ENCODE assay signal across 24 cellular contexts in genomic region chr2:111656893-111657292, GRCh38.
"Had no signal": no experiment of that assay in that cellular context is flagged by ENCODE, and none has a peak within 500 bp of the region (broad histone marks: within the 10 kb centered on the region; RNA-seq: fewer than 3 reads in every experiment).

No MANE protein-coding gene starts in this region.

- H3K27ac Mint-ChIP-seq: activated B cell treated with CpG ODN at 0.5 μM for 24 hours; activated CD4-positive, alpha-beta memory T cell treated with anti-CD3 and anti-CD28 coated beads for 36 hours; activated naive CD4-positive, alpha-beta T cell treated with anti-CD3 and anti-CD28 coated beads, Interleukin-2, amount 10 ng/mL, durations not matched to agents 7 days and 5 days; activated T-cell treated with anti-CD3 and anti-CD28 coated beads, Interleukin-2, amount 50 U/mL, for 72 hours; T-helper 17 cell had no signal

- ATAC-seq: activated T-cell treated with anti-CD3 and anti-CD28 coated beads, Interleukin-2, amount 50 U/mL, for 72 hours; T-helper 17 cell had no signal

- DNase-seq: activated B cell treated with CpG ODN at 0.5 μM for 24 hours; activated CD4-positive, alpha-beta memory T cell treated with anti-CD3 and anti-CD28 coated beads for 36 hours; activated CD4-positive, alpha-beta T cell treated with anti-CD3 and anti-CD28 coated beads for 4 hours; activated effector memory CD4-positive, alpha-beta T cell treated with Interleukin-2 at 50 U/mL for 16 hours; activated naive CD4-positive, alpha-beta T cell treated with anti-CD3 and anti-CD28 coated beads, Interleukin-2, amount 10 ng/mL, durations not matched to agents 7 days and 5 days; activated T-cell treated with anti-CD3 and anti-CD28 coated beads, Interleukin-2, amount 50 U/mL, for 72 hours; aorta; caudate nucleus; dermis blood vessel endothelial cell; effector CD8-positive, alpha-beta T cell; glutamatergic neuron; hippocampal formation; occipital lobe; posterior cingulate gyrus; retina; spleen; stimulated activated CD4-positive, alpha-beta T cell treated with anti-CD3 and anti-CD28 coated beads, Interleukin-4, amount 100 ng/mL, for 1 hour; stimulated activated naive CD4-positive, alpha-beta T cell; SW 1271; T-helper 17 cell; testis; trophoblast cell had no signal

- H3K4me3 Mint-ChIP-seq: activated B cell treated with CpG ODN at 0.5 μM for 24 hours; activated CD4-positive, alpha-beta memory T cell treated with anti-CD3 and anti-CD28 coated beads for 36 hours; activated naive CD4-positive, alpha-beta T cell treated with anti-CD3 and anti-CD28 coated beads, Interleukin-2, amount 10 ng/mL, durations not matched to agents 7 days and 5 days; activated T-cell treated with anti-CD3 and anti-CD28 coated beads, Interleukin-2, amount 50 U/mL, for 72 hours; brain; neural crest cell; T-helper 17 cell had no signal

- H3K9me3 Mint-ChIP-seq: activated B cell treated with CpG ODN at 0.5 μM for 24 hours; activated CD4-positive, alpha-beta memory T cell treated with anti-CD3 and anti-CD28 coated beads for 36 hours; activated naive CD4-positive, alpha-beta T cell treated with anti-CD3 and anti-CD28 coated beads, Interleukin-2, amount 10 ng/mL, durations not matched to agents 7 days and 5 days; activated T-cell treated with anti-CD3 and anti-CD28 coated beads, Interleukin-2, amount 50 U/mL, for 72 hours; neural crest cell had no signal

- H3K4me3 ChIP-seq: spleen, testis had no signal

- H3K36me3 ChIP-seq: spleen had no signal

- H3K27ac ChIP-seq: spleen, testis had no signal

- H3K4me1 ChIP-seq: testis had no signal

- H3K27me3 ChIP-seq: spleen, testis had no signal

- H3K27me3 Mint-ChIP-seq: activated B cell treated with CpG ODN at 0.5 μM for 24 hours, brain, T-helper 17 cell had no signal

- H3K36me3 Mint-ChIP-seq: activated CD4-positive, alpha-beta memory T cell treated with anti-CD3 and anti-CD28 coated beads for 36 hours; activated naive CD4-positive, alpha-beta T cell treated with anti-CD3 and anti-CD28 coated beads, Interleukin-2, amount 10 ng/mL, durations not matched to agents 7 days and 5 days; brain had no signal

- H3K9me3 ChIP-seq: spleen, testis had no signal

- H3K4me1 Mint-ChIP-seq: T-helper 17 cell had no signal
